23 cellular contexts compared by ENCODE assay signal in genomic region chr2:49240608-49241007, GRCh38.
DNase-seq lines count a peak whose midpoint lies in the region.
"Had no signal": no experiment of that assay in that cellular context is flagged by ENCODE, and none has a peak within 500 bp of the region (broad histone marks: within the 10 kb centered on the region; RNA-seq: fewer than 3 reads in every experiment).

No MANE protein-coding gene starts in this region.

- no peak overlapping the region for H3K4me2 ChIP-seq in trophoblast cell (ENCODE audit: low read length)
- H3K4me2 ChIP-seq: GM23338, SK-N-SH had no signal

- H3K27me3 ChIP-seq in trophoblast cell (ENCODE audit: insufficient read depth, low read length), result no peaks in the 10 kb centered on the region
- H3K27me3 ChIP-seq: ascending aorta, heart left ventricle, neutrophil, right atrium auricular region, suprapubic skin had no signal

- DNase-seq in ELR (ENCODE audit: low read depth), result peak; percentile 18
- DNase-seq in RPMI7951 (ENCODE audit: low read depth), result peak; percentile 15
- peak; percentile 24 for DNase-seq in iris pigment epithelial cell (ENCODE audit: low read depth)
- peak; percentile 91 for DNase-seq in renal cortical epithelial cell (ENCODE audit: low read depth)
- no peak for DNase-seq in trophoblast cell
- no peak for DNase-seq in activated gamma-delta T cell (lab: John Stamatoyannopoulos, UW)
- DNase-seq in NCI-H128 (lab: John Stamatoyannopoulos, UW; ENCODE audit: unreplicated experiment), result no peak
- DNase-seq: activated B cell treated with CpG ODN at 0.5 μM for 24 hours; activated CD8-positive, alpha-beta T cell treated with anti-CD3 and anti-CD28 coated beads for 36 hours; activated naive CD4-positive, alpha-beta T cell treated with anti-CD3 and anti-CD28 coated beads for 36 hours; activated T-cell treated with anti-CD3 and anti-CD28 coated beads, Interleukin-2, amount 50 U/mL, for 24 hours; AML-193; heart left ventricle; midbrain; MV-4-11; NCI-H1930; NCI-H345; SK-N-SH had no signal

- H4K91ac ChIP-seq in trophoblast cell (ENCODE audit: low read depth, low read length), result no peak overlapping the region

- no peak overlapping the region for H3K27ac ChIP-seq in trophoblast cell (ENCODE audit: low read depth, low read length)
- H3K27ac ChIP-seq: ascending aorta, heart left ventricle, neutrophil, right atrium auricular region, suprapubic skin had no signal

- H2BK12ac ChIP-seq in trophoblast cell (ENCODE audit: low read length), result no peak overlapping the region

- no peak overlapping the region for H3K23ac ChIP-seq in trophoblast cell (ENCODE audit: low read length)

- no peak overlapping the region for H4K8ac ChIP-seq in trophoblast cell (ENCODE audit: low read depth, low read length)

- no CpG with 5 or more reads among the region's 3 CpGs for WGBS in trophoblast cell (ENCODE audit: extremely low coverage, insufficient coverage, insufficient read length)

- no peak overlapping the region for H3K4ac ChIP-seq in trophoblast cell (ENCODE audit: low read depth, low read length)

- no peaks in the 10 kb centered on the region for H3K36me3 ChIP-seq in trophoblast cell (ENCODE audit: control insufficient read depth in 1 of 2, insufficient read depth in 2 of 2, low read length in 2 of 2)
- H3K36me3 ChIP-seq: ascending aorta, heart left ventricle, neutrophil, right atrium auricular region, suprapubic skin had no signal

- H4K12ac ChIP-seq in trophoblast cell (ENCODE audit: low read depth, low read length), result no peak overlapping the region

- H2BK120ac ChIP-seq in trophoblast cell (ENCODE audit: insufficient read depth, low read length, poor library complexity), result no peak overlapping the region

- H2AK5ac ChIP-seq in trophoblast cell (ENCODE audit: low read length), result no peak overlapping the region

- H3K14ac ChIP-seq in trophoblast cell (ENCODE audit: low read length), result no peak overlapping the region

- H3K9ac ChIP-seq in trophoblast cell (ENCODE audit: low read length), result no peak overlapping the region
- H3K9ac ChIP-seq: SK-N-SH had no signal

- no peak overlapping the region for H2AFZ ChIP-seq in trophoblast cell (ENCODE audit: insufficient read depth, low read length, poor library complexity)
- H2AFZ ChIP-seq: GM23338 had no signal

- H3K79me1 ChIP-seq in trophoblast cell (ENCODE audit: low read length), result no peaks in the 10 kb centered on the region

- no peaks in the 10 kb centered on the region for H3K79me2 ChIP-seq in trophoblast cell (ENCODE audit: control insufficient read depth, insufficient read depth, low read length, poor library complexity)

- H3K18ac ChIP-seq in trophoblast cell (ENCODE audit: low read length), result no peak overlapping the region

- H3K4me3 ChIP-seq in trophoblast cell (ENCODE audit: low read depth, low read length), result no peak overlapping the region
- H3K4me3 ChIP-seq: ascending aorta, GM23338, heart left ventricle, right atrium auricular region, suprapubic skin had no signal

- no peak overlapping the region for H2BK5ac ChIP-seq in trophoblast cell (ENCODE audit: low read depth, low read length, poor library complexity)

- H3K4me1 ChIP-seq in trophoblast cell (ENCODE audit: control insufficient read depth in 1 of 2, insufficient read depth in 2 of 2, low read length in 2 of 2), result no peaks in the 10 kb centered on the region
- H3K4me1 ChIP-seq: ascending aorta, heart left ventricle, right atrium auricular region, suprapubic skin had no signal

- H3K9me3 ChIP-seq in trophoblast cell (ENCODE audit: insufficient read depth, low read depth, low read length), result no peaks in the 10 kb centered on the region
- H3K9me3 ChIP-seq: ascending aorta, neutrophil, right atrium auricular region, SK-N-SH, suprapubic skin had no signal

Comparison
In these comparisons a context has a peak if more than half of its experiments do, and no peak if none do; other contexts are left out.
1. DNase-seq: peak in ELR (single experiment), RPMI7951 (single experiment), iris pigment epithelial cell (single experiment) and renal cortical epithelial cell (single experiment); none in trophoblast cell (0 of 2), activated gamma-delta T cell (single experiment) and NCI-H128 (single experiment).